Comparison of ENCODE assay signal across 8 cellular contexts in genomic region chr6:37059344-37060194, GRCh38. TPM values are rescaled to one million over a fixed set of nuclear protein-coding genes. Genes with fewer than 3 reads are reported as not detected.
DNase-seq lines count a peak whose midpoint lies in the region; ATAC-seq and TF ChIP-seq lines count a peak whose summit lies in the region.

No MANE protein-coding gene starts in this region.

- 0 out of 2 replicates have a peak, but pooled peaks cover 6% of the 10 kb centered on the region for H3K79me2 ChIP-seq in PC-9 (ENCODE audit: low read depth)

- peaks cover 70% of the 10 kb centered on the region for H3K4me1 ChIP-seq in PC-9 (replicated peaks; ENCODE audit: insufficient read depth)
- H3K4me1 ChIP-seq in aorta (ENCODE audit: control insufficient read depth in 1 of 2, insufficient read depth in 2 of 2, low read length in 2 of 2): no peaks in the 10 kb centered on the region

- POLR2A ChIA-PET in activated CD4-positive, alpha-beta memory T cell treated with anti-CD3 and anti-CD28 coated beads for 36 hours (lab: Charles Lee): interaction anchor here (0.6 kb wide), 1 partner anchor 68 kb away, joined by 3 read pairs; no protein-coding TSS in a partner anchor
- POLR2A ChIA-PET in activated CD4-positive, alpha-beta memory T cell treated with anti-CD3 and anti-CD28 coated beads, Interleukin-2, amount 10 ng/mL, durations not matched to agents 7 days and 5 days (lab: Charles Lee): interaction anchor here (0.9 to 17.4 kb wide), 3 partner anchors 8 to 116 kb away, joined by 4 to 1021 read pairs (median 5); partner anchors contain the start of gene PIM1
- POLR2A ChIA-PET in PC-9 (lab: Charles Lee; ENCODE audit: unreplicated experiment): interaction anchor here (0.6 kb wide), 1 partner anchor 75 kb away, joined by 3 read pairs; no protein-coding TSS in a partner anchor

- peaks cover 3% of the 10 kb centered on the region for H3K4me1 Mint-ChIP-seq in activated CD4-positive, alpha-beta memory T cell treated with anti-CD3 and anti-CD28 coated beads for 36 hours (ENCODE audit: low read depth)
- peaks cover 17% of the 10 kb centered on the region for H3K4me1 Mint-ChIP-seq in activated CD4-positive, alpha-beta memory T cell treated with anti-CD3 and anti-CD28 coated beads, Interleukin-2, amount 10 ng/mL, durations not matched to agents 7 days and 5 days
- H3K4me1 Mint-ChIP-seq in mesothelial cell of epicardium: peaks cover 12% of the 10 kb centered on the region

- H3F3A ChIP-seq in PC-9 (ENCODE audit: insufficient read depth, low read depth): peaks cover 61% of the 10 kb centered on the region

- no peaks in the 10 kb centered on the region for H3K9me3 Mint-ChIP-seq in activated CD4-positive, alpha-beta memory T cell treated with anti-CD3 and anti-CD28 coated beads for 36 hours
- H3K9me3 Mint-ChIP-seq in activated CD4-positive, alpha-beta memory T cell treated with anti-CD3 and anti-CD28 coated beads, Interleukin-2, amount 10 ng/mL, durations not matched to agents 7 days and 5 days: no peaks in the 10 kb centered on the region
- H3K9me3 Mint-ChIP-seq in mesothelial cell of epicardium: no peaks in the 10 kb centered on the region

- H3K27me3 Mint-ChIP-seq in activated CD4-positive, alpha-beta memory T cell treated with anti-CD3 and anti-CD28 coated beads for 36 hours: no peaks in the 10 kb centered on the region
- no peaks in the 10 kb centered on the region for H3K27me3 Mint-ChIP-seq in activated CD4-positive, alpha-beta memory T cell treated with anti-CD3 and anti-CD28 coated beads, Interleukin-2, amount 10 ng/mL, durations not matched to agents 7 days and 5 days
- no peaks in the 10 kb centered on the region for H3K27me3 Mint-ChIP-seq in mesothelial cell of epicardium (ENCODE audit: low read depth)

- peak; percentile 77 for TF ChIP-seq CTCF in PC-9 (conservative IDR thresholded peaks at IDR 0.05)
- peak; percentile 71 for TF ChIP-seq CTCF in epithelial cell of esophagus (IDR thresholded peaks at IDR 0.05; ENCODE audit: insufficient read depth, low read depth, low read length, missing control alignments)
- no peak for TF ChIP-seq CTCF in mesothelial cell of epicardium (IDR thresholded peaks at IDR 0.05; ENCODE audit: unreplicated experiment)

- WGBS in aorta, 2 donors: 23 to 31% methylated on average over 19 of the region's 19 CpGs

- BruUV-seq in PC-9 (replicated peaks; lab: Mats Ljungman, UMichigan): TSS peak; percentile 82

- H3K27ac ChIP-seq in PC-9: peak overlapping the region; percentile 100
- H3K27ac ChIP-seq in aorta (ENCODE audit: low read depth in 1 of 2, low read length in 2 of 2): peak overlapping the region in 1 of 2 donors; percentile 39

- H2AFZ ChIP-seq in PC-9: peak overlapping the region; percentile 31; the same call in 1 of the 2 replicates

- no peaks in the 10 kb centered on the region for H4K20me1 ChIP-seq in PC-9 (ENCODE audit: insufficient read depth)

- peak overlapping the region; percentile 45; the same call in 1 of the 2 replicates for H3K4me3 ChIP-seq in PC-9
- H3K4me3 ChIP-seq in epithelial cell of esophagus (ENCODE audit: low read length): no peak overlapping the region
- no peak overlapping the region for H3K4me3 ChIP-seq in aorta (ENCODE audit: low read length in 2 of 2)

- H3K4me3 Mint-ChIP-seq in activated CD4-positive, alpha-beta memory T cell treated with anti-CD3 and anti-CD28 coated beads for 36 hours: no peak overlapping the region
- no peak overlapping the region for H3K4me3 Mint-ChIP-seq in activated CD4-positive, alpha-beta memory T cell treated with anti-CD3 and anti-CD28 coated beads, Interleukin-2, amount 10 ng/mL, durations not matched to agents 7 days and 5 days
- H3K4me3 Mint-ChIP-seq in mesothelial cell of epicardium: peak overlapping the region; percentile 7

- no peaks in the 10 kb centered on the region for H3K36me3 Mint-ChIP-seq in activated CD4-positive, alpha-beta memory T cell treated with anti-CD3 and anti-CD28 coated beads for 36 hours
- no peaks in the 10 kb centered on the region for H3K36me3 Mint-ChIP-seq in activated CD4-positive, alpha-beta memory T cell treated with anti-CD3 and anti-CD28 coated beads, Interleukin-2, amount 10 ng/mL, durations not matched to agents 7 days and 5 days (ENCODE audit: low read depth)
- H3K36me3 Mint-ChIP-seq in mesothelial cell of epicardium: no peaks in the 10 kb centered on the region

- H3K36me3 ChIP-seq in PC-9 (ENCODE audit: low read depth): no peaks in the 10 kb centered on the region
- H3K36me3 ChIP-seq in aorta (ENCODE audit: control insufficient read depth in 1 of 2, insufficient read depth in 2 of 2, low read length in 1 of 2): no peaks in the 10 kb centered on the region

- H3K27ac Mint-ChIP-seq in activated CD4-positive, alpha-beta memory T cell treated with anti-CD3 and anti-CD28 coated beads for 36 hours: no peak overlapping the region
- H3K27ac Mint-ChIP-seq in activated CD4-positive, alpha-beta memory T cell treated with anti-CD3 and anti-CD28 coated beads, Interleukin-2, amount 10 ng/mL, durations not matched to agents 7 days and 5 days: no peak overlapping the region
- H3K27ac Mint-ChIP-seq in mesothelial cell of epicardium: peak overlapping the region; percentile 84

- H3K9me3 ChIP-seq in PC-9 (ENCODE audit: insufficient read depth, low read depth): no peaks in the 10 kb centered on the region
- no peaks in the 10 kb centered on the region for H3K9me3 ChIP-seq in aorta (ENCODE audit: control insufficient read depth, low read length)

- no peaks in the 10 kb centered on the region for H3K9me2 ChIP-seq in PC-9 (ENCODE audit: insufficient read depth)

- H3K4me2 ChIP-seq in PC-9: peak overlapping the region; percentile 88

- peak; percentile 74 for ATAC-seq in aorta (ENCODE audit: low FRiP score)
- no peak for ATAC-seq in GM21381 (IDR thresholded peaks at IDR 0.05; ENCODE audit: unreplicated experiment)
- no peak for ATAC-seq in HG02642 (IDR thresholded peaks at IDR 0.05; ENCODE audit: poor library complexity, unreplicated experiment)

- H3K27me3 ChIP-seq in PC-9 (ENCODE audit: insufficient read depth, low read depth) (no peaks in the 10 kb centered on the region), aorta (ENCODE audit: control insufficient read depth in 1 of 2, insufficient read depth in 2 of 2, low read length in 1 of 2) (no peaks in the 10 kb centered on the region)

- peak; percentile 43 for DNase-seq in activated CD4-positive, alpha-beta memory T cell treated with anti-CD3 and anti-CD28 coated beads for 36 hours
- no peak for DNase-seq in activated CD4-positive, alpha-beta memory T cell treated with anti-CD3 and anti-CD28 coated beads, Interleukin-2, amount 10 ng/mL, durations not matched to agents 7 days and 5 days
- peak; percentile 89 to 95 for DNase-seq in PC-9
- peak; percentile 98 for DNase-seq in epithelial cell of esophagus (ENCODE audit: low read depth)
- peak in 1 of 2 experiments; percentile 51 for DNase-seq in mesothelial cell of epicardium (ENCODE audit: low spot score in 2 of 2, unreplicated experiment in 2 of 2)
- DNase-seq in aorta: peak; percentile 81 to 84

- intact Hi-C loops in activated CD4-positive, alpha-beta memory T cell treated with anti-CD3 and anti-CD28 coated beads for 36 hours (cut with micrococcal nuclease): no loop called here
- intact Hi-C loops in PC-9 (cut with micrococcal nuclease; ENCODE audit: unreplicated experiment): no loop called here
- intact Hi-C loops in aorta (cut with DNase I): loop anchor here (1.0 to 10.0 kb wide), 4 partner anchors 43 to 145 kb away; no protein-coding TSS in a partner anchor

- CTCF ChIA-PET in activated CD4-positive, alpha-beta memory T cell treated with anti-CD3 and anti-CD28 coated beads for 36 hours (lab: Charles Lee): interaction anchor here (0.7 to 2.4 kb wide), 5 partner anchors 12 to 151 kb away, joined by 3 to 12 read pairs (median 3); no protein-coding TSS in a partner anchor
- CTCF ChIA-PET in activated CD4-positive, alpha-beta memory T cell treated with anti-CD3 and anti-CD28 coated beads, Interleukin-2, amount 10 ng/mL, durations not matched to agents 7 days and 5 days (lab: Charles Lee): interaction anchor here (1.1 to 16.6 kb wide), 5 partner anchors 34 to 148 kb away, joined by 3 to 399 read pairs (median 4); no protein-coding TSS in a partner anchor
- CTCF ChIA-PET in PC-9 (lab: Charles Lee): interaction anchor here (0.6 kb wide), 1 partner anchor 46 kb away, joined by 3 read pairs; no protein-coding TSS in a partner anchor

RNA-seq across cellular contexts. Expression of gene FGD2, which starts 54.1 kb away (rescaled TPM):
- total RNA-seq in activated CD4-positive, alpha-beta memory T cell treated with anti-CD3 and anti-CD28 coated beads for 36 hours: under 1 TPM; 0.48 to 0.52 TPM
- 1 to 10 TPM; 4.7 to 4.9 TPM for total RNA-seq in activated CD4-positive, alpha-beta memory T cell treated with anti-CD3 and anti-CD28 coated beads, Interleukin-2, amount 10 ng/mL, durations not matched to agents 7 days and 5 days
- total RNA-seq in PC-9 (2021): 0.50 and 0.55 TPM in 2 replicates
- not detected in 3 replicates for total RNA-seq in mesothelial cell of epicardium
- total RNA-seq in aorta: 10 to 100 TPM; 19.9 to 33.9 TPM
- polyA plus RNA-seq in aorta: 10 to 100 TPM in 1 of 2 donors, 1 to 10 TPM in 1; 2.2 to 12.9 TPM

Comparison
In these comparisons a context has a peak if more than half of its experiments do, and no peak if none do; other contexts are left out.
1. intact Hi-C loops: an anchor here in aorta (1.0 to 10.0 kb wide); none called in activated CD4-positive, alpha-beta memory T cell treated with anti-CD3 and anti-CD28 coated beads for 36 hours and PC-9.